8 cellular contexts compared by ENCODE assay signal in genomic region chr10:124354411-124355382, GRCh38.
DNase-seq lines count a peak whose midpoint lies in the region; ATAC-seq lines count a peak whose summit lies in the region.

No MANE protein-coding gene starts in this region.

- peak; percentile 80 for DNase-seq in DMS53 (lab: John Stamatoyannopoulos, UW)
- peak in 1 of 2 experiments; percentile 59 for DNase-seq in HAP-1 (ENCODE audit: low spot score in 2 of 2)
- DNase-seq in NCI-H526 (lab: John Stamatoyannopoulos, UW), result peak; percentile 16 to 56
- no peak for DNase-seq in activated T-helper 1 cell treated with anti-CD3 and anti-CD28 coated beads, Interleukin-12 subunit alpha, Interleukin-12 subunit beta, Interleukin-2, Interleukin-4 antibody, amounts not matched to agents 30 ng/mL and 10 ng/mL and 1 ng/mL, durations not matched to agents 14 hours and 24 hours and 36 hours (ENCODE audit: low spot score)
- peak; percentile 77 for DNase-seq in cardiac septum (ENCODE audit: low spot score)
- peak; percentile 60 for DNase-seq in retina
- DNase-seq in NK-92 (lab: John Stamatoyannopoulos, UW; ENCODE audit: unreplicated experiment), result no peak

- in situ Hi-C loops in HAP-1 (cut with MboI; ENCODE audit: low sequenced_read_pairs), result no loop called here

- intact Hi-C loops in activated T-helper 1 cell treated with anti-CD3 and anti-CD28 coated beads, Interleukin-12 subunit alpha, Interleukin-12 subunit beta, Interleukin-2, Interleukin-4 antibody, amounts not matched to agents 30 ng/mL and 10 ng/mL and 1 ng/mL, durations not matched to agents 14 hours and 24 hours and 36 hours (cut with micrococcal nuclease), result no loop called here
- intact Hi-C loops in cardiac septum (cut with DNase I), result no loop called here

- no peaks in the 10 kb centered on the region for H3K9me3 ChIP-seq in HAP-1

- H3K36me3 Mint-ChIP-seq in activated T-helper 1 cell treated with anti-CD3 and anti-CD28 coated beads, Interleukin-12 subunit alpha, Interleukin-12 subunit beta, Interleukin-2, Interleukin-4 antibody, amounts not matched to agents 30 ng/mL and 10 ng/mL and 1 ng/mL, durations not matched to agents 14 hours and 24 hours and 36 hours (ENCODE audit: low read depth), result peaks cover 1% of the 10 kb centered on the region

- H3K27me3 Mint-ChIP-seq in activated T-helper 1 cell treated with anti-CD3 and anti-CD28 coated beads, Interleukin-12 subunit alpha, Interleukin-12 subunit beta, Interleukin-2, Interleukin-4 antibody, amounts not matched to agents 30 ng/mL and 10 ng/mL and 1 ng/mL, durations not matched to agents 14 hours and 24 hours and 36 hours (ENCODE audit: insufficient read depth), result peaks cover 11% of the 10 kb centered on the region

- H3K27me3 ChIP-seq in HAP-1 (ENCODE audit: low read depth), result no peaks in the 10 kb centered on the region

- H3K4me3 ChIP-seq in HAP-1, result peak overlapping the region; percentile 6; the same call in 1 of the 2 replicates

- peaks cover 13% of the 10 kb centered on the region for H3K4me1 Mint-ChIP-seq in activated T-helper 1 cell treated with anti-CD3 and anti-CD28 coated beads, Interleukin-12 subunit alpha, Interleukin-12 subunit beta, Interleukin-2, Interleukin-4 antibody, amounts not matched to agents 30 ng/mL and 10 ng/mL and 1 ng/mL, durations not matched to agents 14 hours and 24 hours and 36 hours (ENCODE audit: low read depth)

- H3K27ac Mint-ChIP-seq in activated T-helper 1 cell treated with anti-CD3 and anti-CD28 coated beads, Interleukin-12 subunit alpha, Interleukin-12 subunit beta, Interleukin-2, Interleukin-4 antibody, amounts not matched to agents 30 ng/mL and 10 ng/mL and 1 ng/mL, durations not matched to agents 14 hours and 24 hours and 36 hours, result peak overlapping the region; percentile 67

- peaks cover 3% of the 10 kb centered on the region for H3K9me3 Mint-ChIP-seq in activated T-helper 1 cell treated with anti-CD3 and anti-CD28 coated beads, Interleukin-12 subunit alpha, Interleukin-12 subunit beta, Interleukin-2, Interleukin-4 antibody, amounts not matched to agents 30 ng/mL and 10 ng/mL and 1 ng/mL, durations not matched to agents 14 hours and 24 hours and 36 hours

- ATAC-seq in HG03521 (IDR thresholded peaks at IDR 0.05; ENCODE audit: unreplicated experiment), result no peak

- H3K4me1 ChIP-seq in HAP-1, result no peaks in the 10 kb centered on the region

- H3K36me3 ChIP-seq in HAP-1 (replicated peaks), result no peaks in the 10 kb centered on the region

- H3K4me3 Mint-ChIP-seq in activated T-helper 1 cell treated with anti-CD3 and anti-CD28 coated beads, Interleukin-12 subunit alpha, Interleukin-12 subunit beta, Interleukin-2, Interleukin-4 antibody, amounts not matched to agents 30 ng/mL and 10 ng/mL and 1 ng/mL, durations not matched to agents 14 hours and 24 hours and 36 hours, result peak overlapping the region; percentile 80

Comparison
In these comparisons a context has a peak if more than half of its experiments do, and no peak if none do; other contexts are left out.
1. DNase-seq: peak in DMS53 (single experiment), NCI-H526 (2 of 2), cardiac septum (single experiment) and retina (single experiment); none in activated T-helper 1 cell treated with anti-CD3 and anti-CD28 coated beads, Interleukin-12 subunit alpha, Interleukin-12 subunit beta, Interleukin-2, Interleukin-4 antibody, amounts not matched to agents 30 ng/mL and 10 ng/mL and 1 ng/mL, durations not matched to agents 14 hours and 24 hours and 36 hours (single experiment) and NK-92 (single experiment).